Comparison of ENCODE assay signal across 13 cellular contexts in genomic region chr10:99945286-99945685, GRCh38.
DNase-seq lines count a peak whose midpoint lies in the region; ATAC-seq and TF ChIP-seq lines count a peak whose summit lies in the region.
"Had no signal": no experiment of that assay in that cellular context is flagged by ENCODE, and none has a peak within 500 bp of the region (broad histone marks: within the 10 kb centered on the region; RNA-seq: fewer than 3 reads in every experiment).

No MANE protein-coding gene starts in this region.

- no peaks in the 10 kb centered on the region for H3K9me3 ChIP-seq in gastrocnemius medialis

- intact Hi-C loops in left cardiac atrium (cut with DNase I), result no loop called here
- intact Hi-C loops in gastrocnemius medialis (cut with DNase I; ENCODE audit: low total_unique reads), result no loop called here

- H3K27me3 ChIP-seq in gastrocnemius medialis, result no peaks in the 10 kb centered on the region

- H3K27ac ChIP-seq in gastrocnemius medialis, result peak overlapping the region; percentile 8 to 44 (median 14)

- H3K36me3 ChIP-seq in gastrocnemius medialis, result no peaks in the 10 kb centered on the region

- no peak for TF ChIP-seq POLR2A in gastrocnemius medialis (IDR thresholded peaks at IDR 0.05)

- H3K4me3 ChIP-seq in astrocyte of the cerebellum (ENCODE audit: low read depth, low read length) (no peak overlapping the region), gastrocnemius medialis (no peak overlapping the region)

- peaks cover 32 to 48% of the 10 kb centered on the region in 2 donors for H3K4me1 ChIP-seq in gastrocnemius medialis

- TF ChIP-seq CTCF in astrocyte of the cerebellum (IDR thresholded peaks at IDR 0.05; ENCODE audit: low read depth, low read length, missing control alignments) (no peak), gastrocnemius medialis (IDR thresholded peaks at IDR 0.05 in 4 of 5, conservative IDR thresholded peaks at IDR 0.05 in 1 of 5) (no peak)

- DNase-seq in Daoy (ENCODE audit: low read depth) (peak; percentile 19), astrocyte of the cerebellum (ENCODE audit: low read depth) (peak; percentile 78), left cardiac atrium (peak; percentile 60), gastrocnemius medialis (peak in 1 of 2 donors; percentile 23), NCI-H82 treated with DMSO at 0.1 percent for 48 hours (lab: John Stamatoyannopoulos, UW; ENCODE audit: unreplicated experiment) (no peak)
- no peak for DNase-seq in activated T-cell treated with anti-CD3 and anti-CD28 coated beads, Interleukin-2, amount 50 U/mL, for 1 hour
- DNase-seq: activated T-cell treated with anti-CD3 and anti-CD28 coated beads, Interleukin-2, amount 50 U/mL, for 24 hours; DMS79 treated with DMSO at 0.1 percent for 48 hours; NCI-H69; stimulated activated CD4-positive, alpha-beta T cell treated with anti-CD3 and anti-CD28 coated beads, Interleukin-15, amount 100 ng/mL, for 24 hours; T-helper 17 cell had no signal

- in situ Hi-C loops in astrocyte of the cerebellum (cut with HindIII; ENCODE audit: low sequenced_read_pairs), result no loop called here
- in situ Hi-C loops in gastrocnemius medialis (cut with MboI; ENCODE audit: low sequenced_read_pairs in 4 of 4), result no loop called here

- ATAC-seq in left cardiac atrium, result peak; percentile 91 to 93
- peak in 1 of 2 donors; percentile 62 for ATAC-seq in gastrocnemius medialis
- no peak for ATAC-seq in HG02571 (IDR thresholded peaks at IDR 0.05; ENCODE audit: unreplicated experiment)
- no peak for ATAC-seq in GM18861 (IDR thresholded peaks at IDR 0.05; ENCODE audit: unreplicated experiment)
- ATAC-seq: T-helper 17 cell had no signal

Comparison
In these comparisons a context has a peak if more than half of its experiments do, and no peak if none do; other contexts are left out.
1. DNase-seq: peak in Daoy (single experiment), astrocyte of the cerebellum (single experiment) and left cardiac atrium (single experiment); none in activated T-cell treated with anti-CD3 and anti-CD28 coated beads, Interleukin-2, amount 50 U/mL, for 1 hour (single experiment) and NCI-H82 treated with DMSO at 0.1 percent for 48 hours (single experiment).
2. ATAC-seq: peak in left cardiac atrium (2 of 2); none in HG02571 (single experiment) and GM18861 (single experiment).